In the genomic region with DNA sequence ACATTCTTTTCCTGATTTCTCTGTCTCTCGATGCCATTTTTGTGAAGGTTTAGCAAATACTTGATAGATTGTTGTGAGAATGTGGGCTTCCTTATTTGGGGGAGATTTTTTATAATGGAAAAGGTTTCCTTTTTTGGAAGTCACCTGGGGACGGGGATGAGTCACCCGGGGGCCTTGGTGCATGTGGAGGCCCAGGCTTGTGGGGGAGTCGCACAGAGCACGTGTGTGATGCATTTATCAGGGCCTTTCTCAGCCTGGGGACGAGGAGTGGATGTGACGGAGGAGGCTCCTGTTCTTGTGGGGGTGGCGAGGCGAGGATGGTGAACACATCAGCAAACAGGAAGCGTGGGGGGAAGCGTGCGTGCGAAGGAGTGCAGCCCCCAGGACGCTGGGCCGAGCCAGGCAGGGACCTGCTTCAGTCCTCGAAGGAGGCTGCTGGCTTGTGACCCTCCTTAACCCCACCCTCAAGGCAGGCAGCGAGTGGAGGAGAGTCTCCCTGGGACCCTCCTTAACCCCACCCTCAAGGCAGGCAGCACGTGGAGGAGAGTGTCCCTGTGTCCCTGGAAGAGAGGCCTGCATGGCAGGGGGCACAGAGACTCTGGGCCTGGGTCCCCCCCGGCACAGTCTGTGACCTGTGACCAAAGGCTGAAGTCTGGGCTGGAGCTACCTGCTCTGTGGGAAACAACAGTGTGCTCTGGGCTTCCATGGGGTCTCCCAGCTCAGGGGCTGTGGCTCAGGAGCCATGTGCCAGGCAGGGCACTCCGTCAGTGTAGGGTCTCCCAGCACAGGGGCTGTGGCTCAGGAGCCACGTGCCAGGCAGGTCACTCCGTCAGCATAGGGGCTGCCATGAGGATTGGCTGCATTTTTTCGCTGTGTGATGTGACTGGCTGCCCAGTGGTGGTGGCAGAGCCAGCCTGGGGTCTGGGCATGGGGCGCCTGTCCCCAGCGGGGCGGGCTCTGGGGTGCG, we compare ENCODE assay signal across 8 cellular contexts. TPM values are rescaled to one million over a fixed set of nuclear protein-coding genes. Genes with fewer than 3 reads are reported as not detected.
A peak's percentile ranks its signal among the peaks of the same experiment; 100 is the strongest.
DNase-seq lines count a peak whose midpoint lies in the region; ATAC-seq and TF ChIP-seq lines count a peak whose summit lies in the region.

No MANE protein-coding gene starts in this region.

- H3K27ac ChIP-seq in CD4-positive, alpha-beta memory T cell (ENCODE audit: low read depth, low read length): peak overlapping the region; percentile 18
- no peak overlapping the region for H3K27ac ChIP-seq in OCI-LY3 (ENCODE audit: low read length)
- H3K27ac ChIP-seq in trophoblast cell (ENCODE audit: low read depth, low read length): no peak overlapping the region

- POLR2A ChIA-PET in CD4-positive, alpha-beta memory T cell (lab: Charles Lee; ENCODE audit: partially characterized antibody): interaction anchor here (0.8 to 1.8 kb wide), 2 partner anchors 56 to 112 kb away, joined by 3 to 5 read pairs; no protein-coding TSS in a partner anchor

- no peak overlapping the region for H2BK5ac ChIP-seq in trophoblast cell (ENCODE audit: low read depth, low read length, poor library complexity)

- no peak overlapping the region for H4K91ac ChIP-seq in trophoblast cell (ENCODE audit: low read depth, low read length)

- peaks cover 49% of the 10 kb centered on the region for H3K4me1 ChIP-seq in CD4-positive, alpha-beta memory T cell (ENCODE audit: insufficient read depth, low read length)
- H3K4me1 ChIP-seq in OCI-LY3 (ENCODE audit: low read length) (peaks cover 16% of the 10 kb centered on the region), trophoblast cell (ENCODE audit: control insufficient read depth in 1 of 2, insufficient read depth in 2 of 2, low read length in 2 of 2) (peaks cover 0 to 4% of the 10 kb centered on the region in 2 experiments)

- H3K36me3 Mint-ChIP-seq in CD4-positive, alpha-beta memory T cell: peaks cover 3 to 15% of the 10 kb centered on the region in 2 donors
- peaks cover 4% of the 10 kb centered on the region for H3K36me3 Mint-ChIP-seq in activated naive CD4-positive, alpha-beta T cell treated with anti-CD3 and anti-CD28 coated beads for 36 hours (ENCODE audit: low read depth)

- peaks cover 44% of the 10 kb centered on the region for H4K20me1 ChIP-seq in OCI-LY3 (ENCODE audit: insufficient read depth, low read length)

- peak overlapping the region; percentile 11 for H3K18ac ChIP-seq in trophoblast cell (ENCODE audit: low read length)

- no peaks in the 10 kb centered on the region for H3K9me3 ChIP-seq in CD4-positive, alpha-beta memory T cell (ENCODE audit: control insufficient read depth in 1 of 2, low read length in 2 of 2)
- H3K9me3 ChIP-seq in OCI-LY3 (ENCODE audit: insufficient read depth, low read length): no peaks in the 10 kb centered on the region
- H3K9me3 ChIP-seq in trophoblast cell (ENCODE audit: insufficient read depth, low read depth, low read length): peaks cover 2% of the 10 kb centered on the region

- ATAC-seq in GM18498 (IDR thresholded peaks at IDR 0.05; ENCODE audit: unreplicated experiment) (no peak), GM18867 (IDR thresholded peaks at IDR 0.05; ENCODE audit: unreplicated experiment) (no peak), HG03135 (IDR thresholded peaks at IDR 0.05; ENCODE audit: unreplicated experiment) (no peak)

- H2AFZ ChIP-seq in OCI-LY3 (ENCODE audit: low read depth, low read length) (no peak overlapping the region), trophoblast cell (ENCODE audit: insufficient read depth, low read length, poor library complexity) (no peak overlapping the region)

- no peak overlapping the region for H3K23ac ChIP-seq in trophoblast cell (ENCODE audit: low read length)

- no peaks in the 10 kb centered on the region for H3K79me1 ChIP-seq in trophoblast cell (ENCODE audit: low read length)

- H3K79me2 ChIP-seq in OCI-LY3 (ENCODE audit: low read length) (peaks cover 69% of the 10 kb centered on the region), trophoblast cell (ENCODE audit: control insufficient read depth, insufficient read depth, low read length, poor library complexity) (peaks cover 3% of the 10 kb centered on the region)

- no peak overlapping the region for H2BK120ac ChIP-seq in trophoblast cell (ENCODE audit: insufficient read depth, low read length, poor library complexity)

- DNase-seq in CD4-positive, alpha-beta memory T cell: peak; percentile 30 to 71 (median 43)
- DNase-seq in activated naive CD4-positive, alpha-beta T cell treated with anti-CD3 and anti-CD28 coated beads for 36 hours: peak; percentile 77
- DNase-seq in trophoblast cell: no peak
- DNase-seq in SHP77 treated with DMSO at 0.1 percent for 48 hours (lab: John Stamatoyannopoulos, UW): no peak

- peak overlapping the region; percentile 83 to 95 (median 87) for H3K27ac Mint-ChIP-seq in CD4-positive, alpha-beta memory T cell
- peak overlapping the region; percentile 85 for H3K27ac Mint-ChIP-seq in activated naive CD4-positive, alpha-beta T cell treated with anti-CD3 and anti-CD28 coated beads for 36 hours

- H3K9me3 Mint-ChIP-seq in CD4-positive, alpha-beta memory T cell: peaks cover 0 to 5% (median 0%) of the 10 kb centered on the region in 8 donors
- H3K9me3 Mint-ChIP-seq in activated naive CD4-positive, alpha-beta T cell treated with anti-CD3 and anti-CD28 coated beads for 36 hours: no peaks in the 10 kb centered on the region

- no peak overlapping the region for H3K14ac ChIP-seq in trophoblast cell (ENCODE audit: low read length)

- H4K8ac ChIP-seq in trophoblast cell (ENCODE audit: low read depth, low read length): no peak overlapping the region

- peak overlapping the region; percentile 49 to 82 (median 75) for H3K4me3 Mint-ChIP-seq in CD4-positive, alpha-beta memory T cell
- peak overlapping the region; percentile 34 for H3K4me3 Mint-ChIP-seq in activated naive CD4-positive, alpha-beta T cell treated with anti-CD3 and anti-CD28 coated beads for 36 hours

- no peaks in the 10 kb centered on the region for H3K27me3 Mint-ChIP-seq in CD4-positive, alpha-beta memory T cell
- H3K27me3 Mint-ChIP-seq in activated naive CD4-positive, alpha-beta T cell treated with anti-CD3 and anti-CD28 coated beads for 36 hours (ENCODE audit: low read depth): no peaks in the 10 kb centered on the region

- H3K4me2 ChIP-seq in OCI-LY3 (ENCODE audit: low read length) (0 out of 2 replicates have a peak overlapping the region, but pooled peaks have one; percentile 9), trophoblast cell (ENCODE audit: low read length) (no peak overlapping the region)

- H3K4ac ChIP-seq in trophoblast cell (ENCODE audit: low read depth, low read length): no peak overlapping the region

- WGBS in trophoblast cell (ENCODE audit: extremely low coverage, insufficient coverage, insufficient read length): no CpG with 5 or more reads among the region's 27 CpGs

- no peaks in the 10 kb centered on the region for H3K36me3 ChIP-seq in CD4-positive, alpha-beta memory T cell (ENCODE audit: insufficient read depth, low read length)
- peaks cover 8% of the 10 kb centered on the region for H3K36me3 ChIP-seq in OCI-LY3 (replicated peaks; ENCODE audit: low read depth, low read length)
- H3K36me3 ChIP-seq in trophoblast cell (ENCODE audit: control insufficient read depth in 1 of 2, insufficient read depth in 2 of 2, low read length in 2 of 2): no peaks in the 10 kb centered on the region

- CTCF ChIA-PET in CD4-positive, alpha-beta memory T cell (lab: Charles Lee; ENCODE audit: partially characterized antibody): interaction anchor here (0.8 to 1.4 kb wide), 2 partner anchors 14 to 56 kb away, joined by 3 read pairs; no protein-coding TSS in a partner anchor
- CTCF ChIA-PET in activated naive CD4-positive, alpha-beta T cell treated with anti-CD3 and anti-CD28 coated beads for 36 hours (lab: Charles Lee): interaction anchor here (0.5 to 1.4 kb wide), 5 partner anchors 16 to 984 kb away, joined by 3 to 7 read pairs (median 4); no protein-coding TSS in a partner anchor

- H3K9ac ChIP-seq in OCI-LY3 (ENCODE audit: low read length): no peak overlapping the region
- H3K9ac ChIP-seq in trophoblast cell (ENCODE audit: low read length): no peak overlapping the region

- H3K27me3 ChIP-seq in CD4-positive, alpha-beta memory T cell (ENCODE audit: insufficient read depth, low read length): no peaks in the 10 kb centered on the region
- H3K27me3 ChIP-seq in OCI-LY3 (ENCODE audit: low read depth, low read length) (no peaks in the 10 kb centered on the region), trophoblast cell (ENCODE audit: insufficient read depth, low read length) (no peaks in the 10 kb centered on the region)

- no peak overlapping the region for H2BK12ac ChIP-seq in trophoblast cell (ENCODE audit: low read length)

- peaks cover 33 to 56% (median 44%) of the 10 kb centered on the region in 4 donors for H3K4me1 Mint-ChIP-seq in CD4-positive, alpha-beta memory T cell
- peaks cover 51% of the 10 kb centered on the region for H3K4me1 Mint-ChIP-seq in activated naive CD4-positive, alpha-beta T cell treated with anti-CD3 and anti-CD28 coated beads for 36 hours (ENCODE audit: low read depth)

- H3K4me3 ChIP-seq in CD4-positive, alpha-beta memory T cell (ENCODE audit: low read length in 2 of 2): no peak overlapping the region
- H3K4me3 ChIP-seq in OCI-LY3 (ENCODE audit: low read length) (no peak overlapping the region), trophoblast cell (ENCODE audit: low read depth, low read length) (no peak overlapping the region)

- no peak for TF ChIP-seq CTCF in OCI-LY3 (IDR thresholded peaks at IDR 0.05; ENCODE audit: low read depth, low read length)

- intact Hi-C loops in CD4-positive, alpha-beta memory T cell (cut with micrococcal nuclease): no loop called here
- intact Hi-C loops in activated naive CD4-positive, alpha-beta T cell treated with anti-CD3 and anti-CD28 coated beads for 36 hours (cut with micrococcal nuclease): no loop called here

- H2AK5ac ChIP-seq in trophoblast cell (ENCODE audit: low read length): no peak overlapping the region

- no peak overlapping the region for H4K12ac ChIP-seq in trophoblast cell (ENCODE audit: low read depth, low read length)

RNA-seq across cellular contexts. Expression of gene AGPAT3, which starts 57.2 kb away (rescaled TPM):
- 10 to 100 TPM; 72.4 to 76.7 TPM for total RNA-seq in CD4-positive, alpha-beta memory T cell
- 10 to 100 TPM; 16.0 to 21.0 TPM for polyA plus RNA-seq in CD4-positive, alpha-beta memory T cell
- total RNA-seq in activated naive CD4-positive, alpha-beta T cell treated with anti-CD3 and anti-CD28 coated beads for 36 hours: 10 to 100 TPM; 57.9 to 64.1 TPM
- 9.7 and 10.3 TPM in 2 replicates for polyA plus RNA-seq in trophoblast cell (2013)

Comparison
In these comparisons a context has a peak if more than half of its experiments do, and no peak if none do; other contexts are left out.
1. DNase-seq: peak in CD4-positive, alpha-beta memory T cell (5 of 5) and activated naive CD4-positive, alpha-beta T cell treated with anti-CD3 and anti-CD28 coated beads for 36 hours (single experiment); none in trophoblast cell (0 of 2) and SHP77 treated with DMSO at 0.1 percent for 48 hours (single experiment).